In genomic region chr7:151009340-151010001, GRCh38 we compare ENCODE assay signal across 15 cellular contexts. TPM values are rescaled to one million over a fixed set of nuclear protein-coding genes. Genes with fewer than 3 reads are reported as not detected.
DNase-seq lines count a peak whose midpoint lies in the region; ATAC-seq lines count a peak whose summit lies in the region.
"Had no signal": no experiment of that assay in that cellular context is flagged by ENCODE, and none has a peak within 500 bp of the region (broad histone marks: within the 10 kb centered on the region; RNA-seq: fewer than 3 reads in every experiment).

No MANE protein-coding gene starts in this region.

- no peaks in the 10 kb centered on the region for H3K36me3 ChIP-seq in Karpas-422 (ENCODE audit: insufficient read depth, low read length)

- H3K4me3 Mint-ChIP-seq in stimulated activated memory B cell treated with anti-CD40 and anti-IgM and Interleukin-4, amounts not matched to agents 10 μg/mL and 1 μg/mL and 100 μg/mL, for 72 hours: no peak overlapping the region

- no peaks in the 10 kb centered on the region for H3K9me3 ChIP-seq in Karpas-422 (ENCODE audit: low read length)

- no peak overlapping the region for H3K27ac Mint-ChIP-seq in stimulated activated memory B cell treated with anti-CD40 and anti-IgM and Interleukin-4, amounts not matched to agents 10 μg/mL and 1 μg/mL and 100 μg/mL, for 72 hours
- H3K27ac Mint-ChIP-seq: HFFc6 had no signal

- no peaks in the 10 kb centered on the region for H3K9me2 ChIP-seq in Karpas-422 (replicated peaks; ENCODE audit: insufficient read depth, low read length)

- peak overlapping the region; percentile 43; the same call in 1 of the 2 replicates for H3K27ac ChIP-seq in Karpas-422 (ENCODE audit: low read length)
- H3K27ac ChIP-seq: HL-60 had no signal

- H2AFZ ChIP-seq in Karpas-422 (ENCODE audit: low read length): peak overlapping the region; percentile 25; the same call in 1 of the 2 replicates

- peak overlapping the region; percentile 81 for H3K4me3 ChIP-seq in Karpas-422 (ENCODE audit: low read length)

- peaks cover 47% of the 10 kb centered on the region for H3K4me1 ChIP-seq in Karpas-422 (ENCODE audit: low read length)

- no peaks in the 10 kb centered on the region for H4K20me1 ChIP-seq in Karpas-422 (ENCODE audit: insufficient read depth, low read depth, low read length)

- no peaks in the 10 kb centered on the region for H3K36me3 Mint-ChIP-seq in stimulated activated memory B cell treated with anti-CD40 and anti-IgM and Interleukin-4, amounts not matched to agents 10 μg/mL and 1 μg/mL and 100 μg/mL, for 72 hours

- peak; percentile 51 for DNase-seq in Right ventricle myocardium inferior (ENCODE audit: missing footprints)
- no peak for DNase-seq in left cardiac atrium
- DNase-seq in Karpas-422: peak; percentile 75
- DNase-seq in cerebellar cortex (ENCODE audit: low spot score): peak; percentile 57
- DNase-seq in H4 (ENCODE audit: low spot score): no peak
- no peak for DNase-seq in NCI-H1092 treated with DMSO at 0.1 percent for 48 hours (lab: John Stamatoyannopoulos, UW)
- DNase-seq: HFFc6, NCI-H2029 treated with DMSO at 0.1 percent for 48 hours, NCI-H526 treated with DMSO at 0.1 percent for 48 hours had no signal

- peaks cover 42% of the 10 kb centered on the region for H3K4me1 Mint-ChIP-seq in stimulated activated memory B cell treated with anti-CD40 and anti-IgM and Interleukin-4, amounts not matched to agents 10 μg/mL and 1 μg/mL and 100 μg/mL, for 72 hours

- no peaks in the 10 kb centered on the region for H3K9me3 Mint-ChIP-seq in stimulated activated memory B cell treated with anti-CD40 and anti-IgM and Interleukin-4, amounts not matched to agents 10 μg/mL and 1 μg/mL and 100 μg/mL, for 72 hours
- H3K9me3 Mint-ChIP-seq: HFFc6 had no signal

- peak overlapping the region; percentile 82 for H3K4me2 ChIP-seq in Karpas-422 (ENCODE audit: low read depth, low read length, poor library complexity, severe bottlenecking)

- no peak for ATAC-seq in Right ventricle myocardium inferior
- no peak for ATAC-seq in left cardiac atrium
- peak; percentile 10 for ATAC-seq in stimulated activated memory B cell treated with anti-CD40 and anti-IgM and Interleukin-4, amounts not matched to agents 10 μg/mL and 1 μg/mL and 100 μg/mL, for 72 hours
- ATAC-seq in GM21360 (IDR thresholded peaks at IDR 0.05; ENCODE audit: unreplicated experiment): no peak

- peaks cover 7% of the 10 kb centered on the region; the same call in 1 of the 2 replicates for H3K79me2 ChIP-seq in Karpas-422 (ENCODE audit: low read length)

- no peaks in the 10 kb centered on the region for H3K27me3 Mint-ChIP-seq in stimulated activated memory B cell treated with anti-CD40 and anti-IgM and Interleukin-4, amounts not matched to agents 10 μg/mL and 1 μg/mL and 100 μg/mL, for 72 hours
- H3K27me3 Mint-ChIP-seq: activated naive CD8-positive, alpha-beta T cell had no signal

- H3K27me3 ChIP-seq in Karpas-422 (ENCODE audit: low read length): no peaks in the 10 kb centered on the region

- intact Hi-C loops in Right ventricle myocardium inferior (cut with DNase I): loop anchor here (5.0 kb wide), 1 partner anchor 232 kb away; no protein-coding TSS in a partner anchor
- intact Hi-C loops in left cardiac atrium (cut with DNase I): no loop called here

- peak overlapping the region; percentile 88 for H3K9ac ChIP-seq in Karpas-422 (ENCODE audit: low read length)

RNA-seq across cellular contexts. Expression of gene ATG9B, which starts 14.8 kb away (rescaled TPM):
- not detected for total RNA-seq in Right ventricle myocardium inferior
- under 1 TPM; 0.13 to 0.32 TPM for total RNA-seq in left cardiac atrium
- total RNA-seq in Karpas-422 (2014; rRNA removed; shearing (Covaris generic); ENCODE audit: low replicate concordance): 0.78 and 1.6 TPM in 2 replicates
- 0.17 TPM in 1 of 2 replicates, not detected in the other for total RNA-seq in H4 (2014; rRNA removed; shearing (Covaris generic))
- total RNA-seq: endothelial cell of umbilical vein, mesenteric fat pad had no signal

RNA-seq across cellular contexts. Expression of gene NOS3, which starts 18.7 kb away (rescaled TPM):
- total RNA-seq in Right ventricle myocardium inferior: 19.4 TPM
- 10 to 100 TPM; 13.1 to 63.9 TPM for total RNA-seq in left cardiac atrium
- 59.8 and 62.5 TPM in 2 replicates for total RNA-seq in Karpas-422 (2014; rRNA removed; shearing (Covaris generic); ENCODE audit: low replicate concordance)
- total RNA-seq in H4 (2014; rRNA removed; shearing (Covaris generic)): 0.29 and 0.60 TPM in 2 replicates

RNA-seq across cellular contexts. Expression of gene ABCB8, which starts 18.8 kb away (rescaled TPM):
- total RNA-seq in Right ventricle myocardium inferior (24.5 TPM), left cardiac atrium (10 to 100 TPM; 20.1 to 21.6 TPM)
- total RNA-seq in Karpas-422 (2014; rRNA removed; shearing (Covaris generic); ENCODE audit: low replicate concordance): 19.0 and 27.1 TPM in 2 replicates
- 25.2 and 26.5 TPM in 2 replicates for total RNA-seq in H4 (2014; rRNA removed; shearing (Covaris generic))

RNA-seq across cellular contexts. Expression of gene KCNH2, which starts 31.4 kb away (rescaled TPM):
- total RNA-seq in Right ventricle myocardium inferior: 97.3 TPM
- 10 to 100 TPM; 59.1 to 82.1 TPM for total RNA-seq in left cardiac atrium
- 0.11 and 0.22 TPM in 2 replicates for total RNA-seq in Karpas-422 (2014; rRNA removed; shearing (Covaris generic); ENCODE audit: low replicate concordance)
- 0.58 and 0.84 TPM in 2 replicates for total RNA-seq in H4 (2014; rRNA removed; shearing (Covaris generic))
- total RNA-seq: HFFc6 had no signal

RNA-seq across cellular contexts. Expression of gene ASIC3, which starts 38.9 kb away (rescaled TPM):
- total RNA-seq in Right ventricle myocardium inferior (5.5 TPM), left cardiac atrium (1 to 10 TPM; 4.0 to 4.2 TPM)
- total RNA-seq in Karpas-422 (2014; rRNA removed; shearing (Covaris generic); ENCODE audit: low replicate concordance): 4.5 and 6.2 TPM in 2 replicates
- 0.10 TPM in 1 of 2 replicates, not detected in the other for total RNA-seq in H4 (2014; rRNA removed; shearing (Covaris generic))

Comparison
In these comparisons a context has a peak if more than half of its experiments do, and no peak if none do; other contexts are left out.
1. DNase-seq: peak in Right ventricle myocardium inferior (single experiment), Karpas-422 (single experiment) and cerebellar cortex (single experiment); none in left cardiac atrium (single experiment), H4 (single experiment) and NCI-H1092 treated with DMSO at 0.1 percent for 48 hours (single experiment).